ENCODE assay signal across 27 cellular contexts in the genomic region with DNA sequence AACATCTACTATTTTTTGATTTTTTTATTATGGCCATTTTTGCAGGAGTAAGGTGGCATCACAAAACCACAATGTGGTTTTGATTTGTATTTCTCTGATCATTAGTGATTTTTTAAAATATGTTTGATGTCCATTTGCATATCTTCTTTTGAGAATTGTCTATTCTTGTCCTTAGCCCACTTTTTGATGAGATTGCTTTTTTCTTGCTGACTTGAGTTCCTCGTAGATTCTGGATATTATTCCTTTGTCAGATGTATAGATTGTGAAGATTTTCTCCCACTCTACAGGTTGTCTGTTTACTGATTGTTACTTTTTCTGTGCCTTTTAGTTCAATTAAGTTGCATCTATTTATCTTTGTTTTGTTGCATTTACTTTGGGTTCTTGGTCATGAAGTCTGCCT.
"Had no signal": no experiment of that assay in that cellular context is flagged by ENCODE, and none has a peak within 500 bp of the region (broad histone marks: within the 10 kb centered on the region; RNA-seq: fewer than 3 reads in every experiment).

No MANE protein-coding gene starts in this region.

- H3K4me1 ChIP-seq: stomach, suprapubic skin, testis, thyroid gland, tibial artery, tibial nerve, transverse colon, upper lobe of left lung, upper lobe of right lung, uterus, vagina had no signal

- H3K36me3 ChIP-seq: stomach, suprapubic skin, thoracic aorta, thyroid gland, tibial artery, transverse colon, upper lobe of left lung, upper lobe of right lung, uterus, vagina had no signal

- ATAC-seq: stimulated activated effector memory CD8-positive, alpha-beta T cell treated with anti-CD3 and anti-CD28 coated beads, Interleukin-12 subunit alpha, Interleukin-12 subunit beta, amount 100 ng/mL, for 72 hours; stimulated activated memory B cell treated with anti-CD40 and anti-IgM and Interleukin-4, amounts not matched to agents 10 μg/mL and 1 μg/mL and 100 μg/mL, for 72 hours; stimulated activated naive B cell treated with anti-CD40 and anti-IgM and Interleukin-4, amounts not matched to agents 10 μg/mL and 1 μg/mL and 100 μg/mL, for 72 hours; stimulated activated naive CD8-positive, alpha-beta T cell treated with anti-CD3 and anti-CD28 coated beads, Interleukin-15, amount 100 ng/mL, for 72 hours; stimulated activated naive CD8-positive, alpha-beta T cell treated with anti-CD3 and anti-CD28 coated beads, Interleukin-15, Interleukin-2, amounts not matched to agents 100 U/mL and 50 U/mL, for 24 hours; upper lobe of right lung had no signal

- H3K4me3 ChIP-seq: stomach, suprapubic skin, testis, thoracic aorta, thyroid gland, tibial artery, tibial nerve, transverse colon, upper lobe of left lung, upper lobe of right lung, uterus, vagina had no signal

- H3K27me3 ChIP-seq: stomach, suprapubic skin, testis, thyroid gland, tibial artery, tibial nerve, transverse colon, upper lobe of left lung, upper lobe of right lung, uterus, vagina had no signal

- H3K9me3 ChIP-seq: testis, thoracic aorta, thyroid gland, upper lobe of right lung, uterus, vagina had no signal

- H3K27ac ChIP-seq: stomach, suprapubic skin, testis, thoracic aorta, thyroid gland, tibial artery, tibial nerve, transverse colon, upper lobe of left lung, upper lobe of right lung, uterus, vagina had no signal

- FAIRE-seq: urothelium cell line had no signal

- DNase-seq: stimulated activated CD4-positive, alpha-beta T cell treated with anti-CD3 and anti-CD28 coated beads, Interleukin-2, amount 100 ng/mL, for 48 hours; stimulated activated CD4-positive, alpha-beta T cell treated with anti-CD3 and anti-CD28 coated beads, Interleukin-4, amount 100 ng/mL, for 1 hour; stimulated activated CD4-positive, alpha-beta T cell treated with anti-CD3 and anti-CD28 coated beads, Interleukin-4, amount 100 ng/mL, for 24 hours; stimulated activated CD4-positive, alpha-beta T cell treated with anti-CD3 and anti-CD28 coated beads, Interleukin-4, amount 100 ng/mL, for 4 hours; stimulated activated CD8-positive, alpha-beta memory T cell treated with anti-CD3 and anti-CD28 coated beads, Interleukin-4, amount 100 ng/mL, for 48 hours; stimulated activated naive B cell treated with anti-CD40 and anti-IgM and Interleukin-4, amounts not matched to agents 10 μg/mL and 1 μg/mL and 100 μg/mL, for 72 hours; stimulated activated naive CD4-positive, alpha-beta T cell; stimulated activated naive CD4-positive, alpha-beta T cell treated with Interleukin-2 at 50 U/mL for 16 hours; stimulated activated naive CD8-positive, alpha-beta T cell treated with anti-CD3 and anti-CD28 coated beads, Interleukin-15, amount 100 ng/mL, for 72 hours; stimulated activated naive CD8-positive, alpha-beta T cell treated with anti-CD3 and anti-CD28 coated beads, Interleukin-15, Interleukin-2, amounts not matched to agents 100 U/mL and 50 U/mL, for 24 hours; stomach; substantia nigra; testis; thyroid gland; tibial artery; transverse colon; trophoblast cell; upper lobe of left lung; upper lobe of right lung; uterus had no signal
